In genomic region chr17:20851630-20852540, GRCh38 we compare ENCODE assay signal across 7 cellular contexts.
DNase-seq lines count a peak whose midpoint lies in the region; ATAC-seq and TF ChIP-seq lines count a peak whose summit lies in the region.
"Not testable (repeated sequence)": the region's sequence is repeated elsewhere in the genome, so short reads cannot be mapped to it uniquely, and the experiment has no call there.

No MANE protein-coding gene starts in this region.

- H3F3A ChIP-seq in GM23338 (replicated peaks; ENCODE audit: low read depth): not testable (repeated sequence)

- H3K4me3 Mint-ChIP-seq in GM23338: not testable (repeated sequence)
- H3K4me3 Mint-ChIP-seq in activated CD4-positive, alpha-beta T cell treated with anti-CD3 and anti-CD28 coated beads for 36 hours: peak overlapping the region; percentile 60
- peak overlapping the region; percentile 58 for H3K4me3 Mint-ChIP-seq in MCF 10A (ENCODE audit: unreplicated experiment)

- H3K4me2 ChIP-seq in GM23338: not testable (repeated sequence)

- DNase-seq in GM23338 (ENCODE audit: low spot score) (peak; percentile 63), NCI-H345 treated with DMSO at 0.1 percent for 48 hours (lab: John Stamatoyannopoulos, UW; ENCODE audit: unreplicated experiment) (peak; percentile 47), MCF 10A (ENCODE audit: unreplicated experiment) (peak; percentile 81), cardiac muscle cell (ENCODE audit: low read depth in 1 of 2, low spot score in 1 of 2) (peak; percentile 43 to 52)
- not testable (repeated sequence) for DNase-seq in activated CD4-positive, alpha-beta T cell treated with anti-CD3 and anti-CD28 coated beads for 36 hours; gastrocnemius medialis

- not testable (repeated sequence) for TF ChIP-seq CTCF in GM23338 (conservative IDR thresholded peaks at IDR 0.05; ENCODE audit: low read depth in 2 of 2); MCF 10A (IDR thresholded peaks at IDR 0.05; ENCODE audit: unreplicated experiment); cardiac muscle cell (IDR thresholded peaks at IDR 0.05; ENCODE audit: low read depth, low read length); gastrocnemius medialis (IDR thresholded peaks at IDR 0.05 in 4 of 5, conservative IDR thresholded peaks at IDR 0.05 in 1 of 5)

- in situ Hi-C loops in gastrocnemius medialis (cut with MboI; ENCODE audit: low sequenced_read_pairs in 4 of 4): not testable (repeated sequence)

- H3K9ac ChIP-seq in muscle layer of colon (ENCODE audit: low read length): peak overlapping the region; percentile 39

- H3K27me3 ChIP-seq in GM23338 (ENCODE audit: insufficient read depth) (peaks cover 38% of the 10 kb centered on the region), gastrocnemius medialis (peaks cover 24 to 28% (median 24%) of the 10 kb centered on the region in 3 donors)
- not testable (repeated sequence) for H3K27me3 ChIP-seq in cardiac muscle cell; muscle layer of colon (ENCODE audit: control insufficient read depth in 1 of 2, insufficient read depth in 2 of 2, low read length in 2 of 2)

- not testable (repeated sequence) for BruUV-seq in MCF 10A (replicated peaks; lab: Mats Ljungman, UMichigan)

- not testable (repeated sequence) for H3K27ac ChIP-seq in GM23338 (ENCODE audit: low read depth); cardiac muscle cell; gastrocnemius medialis
- H3K27ac ChIP-seq in muscle layer of colon (ENCODE audit: low read depth, low read length): peak overlapping the region; percentile 68

- not testable (repeated sequence) for H3K36me3 ChIP-seq in GM23338 (ENCODE audit: insufficient read depth); cardiac muscle cell; muscle layer of colon (ENCODE audit: insufficient read depth, low read length); gastrocnemius medialis

- H3K4me3 ChIP-seq in GM23338: not testable (repeated sequence)
- H3K4me3 ChIP-seq in cardiac muscle cell (peak overlapping the region; percentile 33), muscle layer of colon (ENCODE audit: low read depth in 1 of 2, low read length in 2 of 2) (peak overlapping the region; percentile 45 to 52), gastrocnemius medialis (peak overlapping the region; percentile 18 to 40 (median 32))

- POLR2A ChIA-PET in activated CD4-positive, alpha-beta T cell treated with anti-CD3 and anti-CD28 coated beads for 36 hours (lab: Charles Lee): not testable (repeated sequence)
- POLR2A ChIA-PET in MCF 10A (lab: Yijun Ruan, JAX): interaction anchor here (0.5 to 2.4 kb wide), 2 partner anchors 82 to 85 kb away, joined by 4 to 8 read pairs; no protein-coding TSS in a partner anchor

- not testable (repeated sequence) for H3K9me2 ChIP-seq in GM23338 (ENCODE audit: insufficient read depth)

- not testable (repeated sequence) for H3K9me3 ChIP-seq in cardiac muscle cell (ENCODE audit: low read depth); muscle layer of colon (ENCODE audit: low read length); gastrocnemius medialis

- TF ChIP-seq POLR2A in gastrocnemius medialis (IDR thresholded peaks at IDR 0.05): not testable (repeated sequence)

- ATAC-seq in GM23338: peak; percentile 91
- ATAC-seq in activated CD4-positive, alpha-beta T cell treated with anti-CD3 and anti-CD28 coated beads for 36 hours; gastrocnemius medialis: not testable (repeated sequence)

- not testable (repeated sequence) for H4K20me1 ChIP-seq in GM23338 (replicated peaks; ENCODE audit: insufficient read depth)

- not testable (repeated sequence) for H3K27ac Mint-ChIP-seq in GM23338; activated CD4-positive, alpha-beta T cell treated with anti-CD3 and anti-CD28 coated beads for 36 hours; MCF 10A (ENCODE audit: low read depth, unreplicated experiment)

- not testable (repeated sequence) for H3K79me2 ChIP-seq in GM23338 (replicated peaks; ENCODE audit: insufficient read depth)

- peaks cover 12% of the 10 kb centered on the region for H3K4me1 Mint-ChIP-seq in GM23338
- H3K4me1 Mint-ChIP-seq in activated CD4-positive, alpha-beta T cell treated with anti-CD3 and anti-CD28 coated beads for 36 hours: peaks cover 12% of the 10 kb centered on the region
- H3K4me1 Mint-ChIP-seq in MCF 10A (ENCODE audit: insufficient read depth, unreplicated experiment): not testable (repeated sequence)

- CTCF ChIA-PET in activated CD4-positive, alpha-beta T cell treated with anti-CD3 and anti-CD28 coated beads for 36 hours (lab: Charles Lee): interaction anchor here (1.3 kb wide), 1 partner anchor 51 kb away, joined by 3 read pairs; no protein-coding TSS in a partner anchor
- CTCF ChIA-PET in MCF 10A (lab: Yijun Ruan, JAX): interaction anchor here (0.6 to 1.5 kb wide), 8 partner anchors 11 to 731 kb away, joined by 3 to 7 read pairs (median 4); no protein-coding TSS in a partner anchor

- not testable (repeated sequence) for H3K36me3 Mint-ChIP-seq in GM23338 (ENCODE audit: low read depth); activated CD4-positive, alpha-beta T cell treated with anti-CD3 and anti-CD28 coated beads for 36 hours (ENCODE audit: low read depth); MCF 10A (ENCODE audit: insufficient read depth, unreplicated experiment)

- peak overlapping the region; percentile 88 for H2AFZ ChIP-seq in GM23338

- intact Hi-C loops in activated CD4-positive, alpha-beta T cell treated with anti-CD3 and anti-CD28 coated beads for 36 hours (cut with DNase I, micrococcal nuclease); gastrocnemius medialis (cut with DNase I; ENCODE audit: low total_unique reads): not testable (repeated sequence)
- intact Hi-C loops in MCF 10A (cut with micrococcal nuclease): loop anchor here (5.0 kb wide), 1 partner anchor 140 kb away; no protein-coding TSS in a partner anchor

- H3K4me1 ChIP-seq in GM23338 (ENCODE audit: insufficient read depth): peaks cover 20% of the 10 kb centered on the region
- not testable (repeated sequence) for H3K4me1 ChIP-seq in cardiac muscle cell (ENCODE audit: low read depth); muscle layer of colon (ENCODE audit: insufficient read depth, low read length); gastrocnemius medialis

- H3K9me3 Mint-ChIP-seq in GM23338; activated CD4-positive, alpha-beta T cell treated with anti-CD3 and anti-CD28 coated beads for 36 hours (ENCODE audit: low read depth); MCF 10A (ENCODE audit: unreplicated experiment): not testable (repeated sequence)

- peaks cover 17% of the 10 kb centered on the region for H3K27me3 Mint-ChIP-seq in GM23338 (ENCODE audit: insufficient read depth, low read depth, poor library complexity)
- H3K27me3 Mint-ChIP-seq in activated CD4-positive, alpha-beta T cell treated with anti-CD3 and anti-CD28 coated beads for 36 hours: peaks cover 41% of the 10 kb centered on the region
- H3K27me3 Mint-ChIP-seq in MCF 10A (ENCODE audit: insufficient read depth, unreplicated experiment): peaks cover 11% of the 10 kb centered on the region
